Comparison of ENCODE assay signal across 1 cellular context in genomic region chr7:38177621-38178003, GRCh38.
TF ChIP-seq lines count a peak whose summit lies in the region.

No MANE protein-coding gene starts in this region.

TF ChIP-seq in K562, 482 proteins besides CTCF, POLR2A, EP300 and RAD21 (continued from another document):
- TF ChIP-seq CREB5 (CRISPR knock-in tag; IDR thresholded peaks at IDR 0.05) (no peak), TAF9B (IDR thresholded peaks at IDR 0.05; ENCODE audit: partially characterized antibody) (peak; percentile 21), ZNF707 (CRISPR knock-in tag; conservative IDR thresholded peaks at IDR 0.05) (no peak)
